In genomic region chr1:51732701-51733425, GRCh38 we compare ENCODE assay signal across 17 cellular contexts.
DNase-seq lines count a peak whose midpoint lies in the region; ATAC-seq and TF ChIP-seq lines count a peak whose summit lies in the region.
"Had no signal": no experiment of that assay in that cellular context is flagged by ENCODE, and none has a peak within 500 bp of the region (broad histone marks: within the 10 kb centered on the region; RNA-seq: fewer than 3 reads in every experiment).

No MANE protein-coding gene starts in this region.

- TF ChIP-seq CTCF in right atrium auricular region (IDR thresholded peaks at IDR 0.05) (no peak), body of pancreas (IDR thresholded peaks at IDR 0.05) (no peak), nephron progenitor cell (IDR thresholded peaks at IDR 0.05) (no peak), BE2C (IDR thresholded peaks at IDR 0.05; ENCODE audit: low read depth, low read length) (no peak)

- no peak for ATAC-seq in body of pancreas
- ATAC-seq in HG03378 (IDR thresholded peaks at IDR 0.05; ENCODE audit: unreplicated experiment), result no peak
- no peak for ATAC-seq in HG02571 (IDR thresholded peaks at IDR 0.05; ENCODE audit: unreplicated experiment)
- ATAC-seq in T-cell (replicated peaks in 1 of 4), result no peak
- ATAC-seq: activated naive CD8-positive, alpha-beta T cell treated with anti-CD3 and anti-CD28 coated beads, Interleukin-2, amount 50 U/mL, for 24 hours; gastroesophageal sphincter had no signal

- no peaks in the 10 kb centered on the region for H3K36me3 Mint-ChIP-seq in nephron progenitor cell (ENCODE audit: low read depth)
- no peaks in the 10 kb centered on the region for H3K36me3 Mint-ChIP-seq in T-cell

- DNase-seq in right atrium auricular region (ENCODE audit: low spot score) (no peak), cardiac septum (ENCODE audit: low spot score) (no peak), body of pancreas (no peak), nephron progenitor cell (no peak), BE2C (no peak), T-cell (no peak)
- DNase-seq: activated CD4-positive, alpha-beta T cell treated with anti-CD3 and anti-CD28 coated beads, Interleukin-2, amount 10 ng/mL, durations not matched to agents 7 days and 5 days; activated naive CD8-positive, alpha-beta T cell treated with anti-CD3 and anti-CD28 coated beads, Interleukin-2, amount 50 U/mL, for 24 hours; activated T-cell treated with anti-CD3 and anti-CD28 coated beads, Interleukin-2, amount 50 U/mL, for 24 hours; DMS153; mesenchymal stem cell; NCI-H1092 treated with DMSO at 0.1 percent for 48 hours; occipital lobe; stimulated activated naive CD4-positive, alpha-beta T cell had no signal

- H3K27ac ChIP-seq in right atrium auricular region (peak overlapping the region; percentile 26 to 29), body of pancreas (peak overlapping the region; percentile 22 to 69 (median 56))

- CTCF ChIA-PET in T-cell (lab: Charles Lee), result no interaction called here

- H3K4me3 ChIP-seq in right atrium auricular region (no peak overlapping the region), body of pancreas (no peak overlapping the region), BE2C (ENCODE audit: low read depth, low read length) (no peak overlapping the region)
- H3K4me3 ChIP-seq: gastroesophageal sphincter had no signal

- no peak for TF ChIP-seq POLR2A in body of pancreas (IDR thresholded peaks at IDR 0.05)

- H3K27me3 ChIP-seq in right atrium auricular region (no peaks in the 10 kb centered on the region), body of pancreas (no peaks in the 10 kb centered on the region), BE2C (no peaks in the 10 kb centered on the region)
- H3K27me3 ChIP-seq: gastroesophageal sphincter had no signal

- H3K36me3 ChIP-seq in right atrium auricular region (no peaks in the 10 kb centered on the region), body of pancreas (replicated peaks in 1 of 2; ENCODE audit: insufficient read depth in 1 of 2, low read depth in 2 of 2) (no peaks in the 10 kb centered on the region), BE2C (no peaks in the 10 kb centered on the region)
- H3K36me3 ChIP-seq: gastroesophageal sphincter had no signal

- H3K4me1 ChIP-seq in right atrium auricular region (peaks cover 0 to 82% of the 10 kb centered on the region in 2 donors), body of pancreas (peaks cover 79% of the 10 kb centered on the region), BE2C (no peaks in the 10 kb centered on the region)

- H3K9me3 Mint-ChIP-seq in nephron progenitor cell, result no peaks in the 10 kb centered on the region
- no peaks in the 10 kb centered on the region for H3K9me3 Mint-ChIP-seq in T-cell
- H3K9me3 Mint-ChIP-seq: activated CD4-positive, alpha-beta T cell treated with anti-CD3 and anti-CD28 coated beads, Interleukin-2, amount 10 ng/mL, durations not matched to agents 7 days and 5 days; activated naive CD8-positive, alpha-beta T cell treated with anti-CD3 and anti-CD28 coated beads, Interleukin-2, amount 50 U/mL, for 24 hours; activated T-cell treated with anti-CD3 and anti-CD28 coated beads, Interleukin-2, amount 50 U/mL, for 24 hours had no signal

- WGBS in body of pancreas, 2 donors, result 71 to 76% methylated on average over 4 of the region's 4 CpGs

- intact Hi-C loops in cardiac septum (cut with DNase I) (loop anchor here (5.0 kb wide), 2 partner anchors 71 to 116 kb away; partner anchors contain the start of gene OSBPL9), body of pancreas (cut with DNase I) (no loop called here)

- H3K4me3 Mint-ChIP-seq in nephron progenitor cell (peak overlapping the region; percentile 58), T-cell (no peak overlapping the region)
- H3K4me3 Mint-ChIP-seq: activated CD4-positive, alpha-beta T cell treated with anti-CD3 and anti-CD28 coated beads, Interleukin-2, amount 10 ng/mL, durations not matched to agents 7 days and 5 days; activated naive CD8-positive, alpha-beta T cell treated with anti-CD3 and anti-CD28 coated beads, Interleukin-2, amount 50 U/mL, for 24 hours; activated T-cell treated with anti-CD3 and anti-CD28 coated beads, Interleukin-2, amount 50 U/mL, for 24 hours had no signal

- POLR2A ChIA-PET in T-cell (lab: Charles Lee), result no interaction called here

- H3K4me1 Mint-ChIP-seq in nephron progenitor cell (peaks cover 85% of the 10 kb centered on the region), T-cell (peaks cover 64 to 72% (median 66%) of the 10 kb centered on the region in 3 donors)

- no peaks in the 10 kb centered on the region for H3K9me3 ChIP-seq in right atrium auricular region
- no peaks in the 10 kb centered on the region for H3K9me3 ChIP-seq in body of pancreas
- H3K9me3 ChIP-seq in BE2C, result no peaks in the 10 kb centered on the region
- H3K9me3 ChIP-seq: gastroesophageal sphincter had no signal

- H3K27ac Mint-ChIP-seq in nephron progenitor cell (no peak overlapping the region), T-cell (peak overlapping the region in 1 of 2 donors; percentile 23)
- H3K27ac Mint-ChIP-seq: activated CD4-positive, alpha-beta T cell treated with anti-CD3 and anti-CD28 coated beads, Interleukin-2, amount 10 ng/mL, durations not matched to agents 7 days and 5 days; activated naive CD8-positive, alpha-beta T cell treated with anti-CD3 and anti-CD28 coated beads, Interleukin-2, amount 50 U/mL, for 24 hours; activated T-cell treated with anti-CD3 and anti-CD28 coated beads, Interleukin-2, amount 50 U/mL, for 24 hours had no signal

- H3K27me3 Mint-ChIP-seq in nephron progenitor cell (ENCODE audit: low read depth, poor library complexity) (peaks cover 6% of the 10 kb centered on the region), T-cell (no peaks in the 10 kb centered on the region)
- H3K27me3 Mint-ChIP-seq: activated CD4-positive, alpha-beta T cell treated with anti-CD3 and anti-CD28 coated beads, Interleukin-2, amount 10 ng/mL, durations not matched to agents 7 days and 5 days; activated naive CD8-positive, alpha-beta T cell treated with anti-CD3 and anti-CD28 coated beads, Interleukin-2, amount 50 U/mL, for 24 hours; activated T-cell treated with anti-CD3 and anti-CD28 coated beads, Interleukin-2, amount 50 U/mL, for 24 hours had no signal
